8 cellular contexts compared by ENCODE assay signal in genomic region chr6:108541843-108542795, GRCh38. TPM values are rescaled to one million over a fixed set of nuclear protein-coding genes. Genes with fewer than 3 reads are reported as not detected.
A peak's percentile ranks its signal among the peaks of the same experiment; 100 is the strongest.
DNase-seq lines count a peak whose midpoint lies in the region; ATAC-seq, FAIRE-seq and TF ChIP-seq lines count a peak whose summit lies in the region.

No MANE protein-coding gene starts in this region.

- POLR2A ChIA-PET in CD8-positive, alpha-beta memory T cell (lab: Charles Lee) = interaction anchor here (0.9 to 1.1 kb wide), 2 partner anchors 351 to 840 kb away, joined by 3 to 5 read pairs; partner anchors contain the start of gene CD164

- no peaks in the 10 kb centered on the region for H3K36me3 ChIP-seq in CD8-positive, alpha-beta memory T cell (ENCODE audit: insufficient read depth, low read length)
- no peaks in the 10 kb centered on the region for H3K36me3 ChIP-seq in astrocyte (ENCODE audit: insufficient read depth, low read length)
- H3K36me3 ChIP-seq in skeletal muscle satellite cell (ENCODE audit: insufficient read depth, low read length) = no peaks in the 10 kb centered on the region

- ATAC-seq in GM21717 (IDR thresholded peaks at IDR 0.05; ENCODE audit: unreplicated experiment) = peak; percentile 69
- ATAC-seq in GM21526 (IDR thresholded peaks at IDR 0.05; ENCODE audit: low FRiP score, unreplicated experiment) = no peak

- H3K4me3 ChIP-seq in CD8-positive, alpha-beta memory T cell (ENCODE audit: low read length) = no peak overlapping the region
- H3K4me3 ChIP-seq in astrocyte (ENCODE audit: insufficient read depth, low read depth, low read length) (no peak overlapping the region), skeletal muscle satellite cell (ENCODE audit: low read length) (peak overlapping the region; percentile 55)

- H3K27ac ChIP-seq in CD8-positive, alpha-beta memory T cell (ENCODE audit: low read depth, low read length) = no peak overlapping the region
- no peak overlapping the region for H3K27ac ChIP-seq in astrocyte (ENCODE audit: low read depth, low read length)

- peaks cover 0 to 8% of the 10 kb centered on the region in 2 donors for H3K27me3 Mint-ChIP-seq in CD8-positive, alpha-beta memory T cell
- peaks cover 55% of the 10 kb centered on the region for H3K27me3 Mint-ChIP-seq in T-helper 1 cell treated with Interleukin-12 subunit alpha and Interleukin-12 subunit beta and Interleukin-4 antibody, amounts not matched to agents 30 μg/mL and 1 μg/mL, for 36 hours (ENCODE audit: low read depth)
- peaks cover 14% of the 10 kb centered on the region for H3K27me3 Mint-ChIP-seq in astrocyte (ENCODE audit: low read depth, unreplicated experiment)

- H3K4me1 ChIP-seq in CD8-positive, alpha-beta memory T cell (ENCODE audit: insufficient read depth, low read length) = peaks cover 19% of the 10 kb centered on the region
- H3K4me1 ChIP-seq in astrocyte (ENCODE audit: insufficient read depth, low read length) (no peaks in the 10 kb centered on the region), skeletal muscle satellite cell (ENCODE audit: control insufficient read depth, insufficient read depth, low read length) (no peaks in the 10 kb centered on the region)

- FAIRE-seq in astrocyte (lab: Jason Lieb, UNC) = peak; percentile 91

- CTCF ChIA-PET in CD8-positive, alpha-beta memory T cell (lab: Charles Lee) = interaction anchor here (0.6 to 4.0 kb wide), 38 partner anchors 9 to 1498 kb away, joined by 3 to 46 read pairs (median 4); partner anchors contain the start of genes SCML4 and SESN1

- no peaks in the 10 kb centered on the region for H4K20me1 ChIP-seq in astrocyte (ENCODE audit: insufficient read depth, low read length)

- H2AFZ ChIP-seq in astrocyte (ENCODE audit: low read depth, low read length) = peak overlapping the region; percentile 57

- H3K79me2 ChIP-seq in astrocyte (ENCODE audit: insufficient read depth, low read length) = no peaks in the 10 kb centered on the region

- peaks cover 0 to 7% (median 1%) of the 10 kb centered on the region in 3 donors for H3K36me3 Mint-ChIP-seq in CD8-positive, alpha-beta memory T cell
- no peaks in the 10 kb centered on the region for H3K36me3 Mint-ChIP-seq in T-helper 1 cell treated with Interleukin-12 subunit alpha and Interleukin-12 subunit beta and Interleukin-4 antibody, amounts not matched to agents 30 μg/mL and 1 μg/mL, for 36 hours (ENCODE audit: low read depth)
- H3K36me3 Mint-ChIP-seq in astrocyte (ENCODE audit: low read depth, unreplicated experiment) = no peaks in the 10 kb centered on the region

- DNase-seq in CD8-positive, alpha-beta memory T cell = peak; percentile 54 to 80 (median 65)
- DNase-seq in NCI-H146 (lab: John Stamatoyannopoulos, UW) = peak; percentile 77
- DNase-seq in astrocyte (ENCODE audit: low read depth) = peak; percentile 59
- DNase-seq in hippocampal formation (lab: John Stamatoyannopoulos, UW) = peak; percentile 54 to 85

- peak overlapping the region in 3 of 8 donors; percentile 24 to 84 (median 33) for H3K27ac Mint-ChIP-seq in CD8-positive, alpha-beta memory T cell
- no peak overlapping the region for H3K27ac Mint-ChIP-seq in T-helper 1 cell treated with Interleukin-12 subunit alpha and Interleukin-12 subunit beta and Interleukin-4 antibody, amounts not matched to agents 30 μg/mL and 1 μg/mL, for 36 hours
- no peak overlapping the region for H3K27ac Mint-ChIP-seq in astrocyte (ENCODE audit: unreplicated experiment)

- no peaks in the 10 kb centered on the region for H3K27me3 ChIP-seq in CD8-positive, alpha-beta memory T cell (ENCODE audit: insufficient read depth, low read length, poor library complexity, severe bottlenecking)
- no peaks in the 10 kb centered on the region for H3K27me3 ChIP-seq in astrocyte (ENCODE audit: insufficient read depth, low read length)
- H3K27me3 ChIP-seq in skeletal muscle satellite cell (ENCODE audit: control insufficient read depth, insufficient read depth, low read length) = no peaks in the 10 kb centered on the region

- TF ChIP-seq CTCF in astrocyte (IDR thresholded peaks at IDR 0.05; ENCODE audit: insufficient read depth, low read depth, low read length) = peak; percentile 94

- no peaks in the 10 kb centered on the region for H3K9me3 ChIP-seq in CD8-positive, alpha-beta memory T cell (ENCODE audit: low read length)
- H3K9me3 ChIP-seq in astrocyte (ENCODE audit: insufficient read depth, low read depth, low read length) = no peaks in the 10 kb centered on the region
- no peaks in the 10 kb centered on the region for H3K9me3 ChIP-seq in skeletal muscle satellite cell (replicated peaks; ENCODE audit: low read length)

- H3K4me2 ChIP-seq in astrocyte (ENCODE audit: low read length) (peak overlapping the region; percentile 68), skeletal muscle satellite cell (ENCODE audit: low read length) (peak overlapping the region; percentile 71)

- no peaks in the 10 kb centered on the region for H3K9me3 Mint-ChIP-seq in CD8-positive, alpha-beta memory T cell
- peaks cover 7% of the 10 kb centered on the region for H3K9me3 Mint-ChIP-seq in T-helper 1 cell treated with Interleukin-12 subunit alpha and Interleukin-12 subunit beta and Interleukin-4 antibody, amounts not matched to agents 30 μg/mL and 1 μg/mL, for 36 hours
- H3K9me3 Mint-ChIP-seq in astrocyte (ENCODE audit: unreplicated experiment) = no peaks in the 10 kb centered on the region

- H3K9ac ChIP-seq in astrocyte (ENCODE audit: low read length) (no peak overlapping the region), skeletal muscle satellite cell (ENCODE audit: low read depth, low read length) (no peak overlapping the region)

- peaks cover 20 to 26% (median 22%) of the 10 kb centered on the region in 3 donors for H3K4me1 Mint-ChIP-seq in CD8-positive, alpha-beta memory T cell
- H3K4me1 Mint-ChIP-seq in T-helper 1 cell treated with Interleukin-12 subunit alpha and Interleukin-12 subunit beta and Interleukin-4 antibody, amounts not matched to agents 30 μg/mL and 1 μg/mL, for 36 hours (ENCODE audit: low read depth) = peaks cover 10% of the 10 kb centered on the region
- H3K4me1 Mint-ChIP-seq in astrocyte (ENCODE audit: low read depth, unreplicated experiment) = no peaks in the 10 kb centered on the region

- peak overlapping the region in 3 of 7 donors; percentile 8 to 32 (median 28) for H3K4me3 Mint-ChIP-seq in CD8-positive, alpha-beta memory T cell
- peak overlapping the region; percentile 52 for H3K4me3 Mint-ChIP-seq in T-helper 1 cell treated with Interleukin-12 subunit alpha and Interleukin-12 subunit beta and Interleukin-4 antibody, amounts not matched to agents 30 μg/mL and 1 μg/mL, for 36 hours
- no peak overlapping the region for H3K4me3 Mint-ChIP-seq in astrocyte (ENCODE audit: unreplicated experiment)

RNA-seq across cellular contexts. Expression of gene FOXO3, which starts 18.6 kb away (rescaled TPM):
- 10 to 100 TPM; 14.1 to 15.0 TPM for total RNA-seq in CD8-positive, alpha-beta memory T cell
- 31.1 TPM for polyA plus RNA-seq in CD8-positive, alpha-beta memory T cell
- total RNA-seq in astrocyte = 35.0 and 37.3 TPM in 2 replicates
- 33.0 and 40.2 TPM in 2 replicates for total RNA-seq in skeletal muscle satellite cell (2012; rRNA removed)
